32 cellular contexts compared by ENCODE assay signal in the genomic region with DNA sequence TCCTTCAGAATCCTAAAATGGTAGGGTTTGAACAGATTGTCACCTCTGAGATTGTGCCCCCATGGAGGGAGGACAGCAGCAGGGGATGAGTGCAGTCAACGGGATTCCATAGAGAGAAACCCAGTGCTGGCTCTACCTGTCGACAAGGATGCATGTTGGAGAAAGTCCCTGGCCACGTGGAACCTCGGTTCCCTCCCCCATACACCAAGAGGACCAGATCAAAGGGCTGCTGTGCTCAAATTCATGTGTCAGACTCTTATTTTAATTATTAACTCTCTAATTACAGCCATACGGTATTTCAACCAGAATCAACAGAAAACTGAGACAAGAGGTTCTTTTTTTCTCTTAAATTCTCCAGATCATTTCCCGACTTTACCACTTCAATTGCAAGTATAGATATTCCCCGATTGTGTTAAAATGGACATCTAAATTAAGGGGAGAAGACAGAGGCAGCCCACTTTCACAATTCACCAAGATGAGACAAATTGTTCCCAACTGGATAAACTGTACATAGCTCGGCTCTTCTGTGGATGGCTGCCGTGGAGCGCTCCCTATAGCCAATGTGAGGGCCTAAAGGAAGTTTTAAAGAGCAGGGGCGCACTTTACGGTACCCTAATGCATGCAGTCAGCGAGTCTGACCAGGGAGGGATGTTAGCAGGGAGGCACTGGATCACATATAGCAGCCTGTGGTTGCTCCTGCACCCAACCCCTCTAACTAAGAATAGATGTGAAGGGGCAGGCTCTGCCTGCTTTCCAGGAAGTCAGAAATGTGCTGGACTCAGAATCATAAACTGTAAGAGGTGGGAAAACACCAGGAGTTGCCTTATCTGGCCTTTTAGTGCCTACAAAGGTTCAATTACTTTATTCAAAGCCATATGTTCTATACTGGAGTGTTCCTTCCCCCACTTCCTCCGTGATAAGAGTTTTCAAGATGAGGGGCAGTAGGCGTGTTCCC.
"Had no signal": no experiment of that assay in that cellular context is flagged by ENCODE, and none has a peak within 500 bp of the region (broad histone marks: within the 10 kb centered on the region; RNA-seq: fewer than 3 reads in every experiment).

No MANE protein-coding gene starts in this region.

- H3K9me3 ChIP-seq: adrenal gland, ascending aorta, colonic mucosa, esophagus squamous epithelium, ovary, spleen, tibial nerve had no signal

- H3K9me3 Mint-ChIP-seq: activated naive CD4-positive, alpha-beta T cell treated with anti-CD3 and anti-CD28 coated beads for 36 hours; activated naive CD8-positive, alpha-beta T cell treated with anti-CD3 and anti-CD28 coated beads for 36 hours had no signal

- H3K4me3 ChIP-seq: adrenal gland, ascending aorta, cardiac muscle cell, colonic mucosa, esophagus squamous epithelium, lung, ovary, spleen, tibial nerve had no signal

- H3K4me1 ChIP-seq: ascending aorta, colonic mucosa, spleen had no signal

- ATAC-seq: left cardiac atrium had no signal

- H3K27ac ChIP-seq: adrenal gland, ascending aorta, cardiac muscle cell, colonic mucosa, epithelial cell of prostate, esophagus squamous epithelium, ovary, spleen, tibial nerve, WERI-Rb-1 had no signal

- H3K36me3 Mint-ChIP-seq: activated naive CD8-positive, alpha-beta T cell treated with anti-CD3 and anti-CD28 coated beads for 36 hours had no signal

- H3K27ac Mint-ChIP-seq: activated naive CD4-positive, alpha-beta T cell treated with anti-CD3 and anti-CD28 coated beads for 36 hours; activated naive CD8-positive, alpha-beta T cell treated with anti-CD3 and anti-CD28 coated beads for 36 hours; brain; progenitor cell of endocrine pancreas had no signal

- DNase-seq: activated CD4-positive, alpha-beta T cell treated with anti-CD3 and anti-CD28 coated beads for 48 hours; activated CD4-positive, alpha-beta T cell treated with anti-CD3 and anti-CD28 coated beads, Interleukin-2, amount 50 U/mL, for 48 hours; activated CD8-positive, alpha-beta memory T cell treated with anti-CD3 and anti-CD28 coated beads for 24 hours; activated effector memory CD4-positive, alpha-beta T cell treated with anti-CD3 and anti-CD28 coated beads, Interleukin-2, amount 50 U/mL, for 16 hours; activated naive CD4-positive, alpha-beta T cell treated with anti-CD3 and anti-CD28 coated beads for 36 hours; activated naive CD8-positive, alpha-beta T cell treated with anti-CD3 and anti-CD28 coated beads for 36 hours; adrenal gland; cerebellar nuclear complex; colonic mucosa; effector CD8-positive, alpha-beta T cell; esophagus squamous epithelium; foreskin melanocyte; glutamatergic neuron; hippocampal formation; left cardiac atrium; ovary; retina; spleen; stimulated activated CD4-positive, alpha-beta T cell treated with anti-CD3 and anti-CD28 coated beads, Interleukin-2, amount 100 ng/mL, for 48 hours; stimulated activated naive CD4-positive, alpha-beta T cell treated with Interleukin-2 at 50 U/mL for 16 hours; T-helper 9 cell; WERI-Rb-1 had no signal

- H3K27me3 Mint-ChIP-seq: brain had no signal

- H3K27me3 ChIP-seq: adrenal gland, ascending aorta, cardiac muscle cell, colonic mucosa, esophagus squamous epithelium, ovary, spleen, tibial nerve had no signal

- H3K36me3 ChIP-seq: adrenal gland, ascending aorta, cardiac muscle cell, colonic mucosa, esophagus squamous epithelium, ovary, spleen, tibial nerve, WERI-Rb-1 had no signal

- H3K4me3 Mint-ChIP-seq: activated naive CD4-positive, alpha-beta T cell treated with anti-CD3 and anti-CD28 coated beads for 36 hours; activated naive CD8-positive, alpha-beta T cell treated with anti-CD3 and anti-CD28 coated beads for 36 hours had no signal

- FAIRE-seq: endometrium, keratinocyte, urothelium cell line had no signal
